8 cellular contexts compared by ENCODE assay signal in genomic region chr10:92573798-92574544, GRCh38. TPM values are rescaled to one million over a fixed set of nuclear protein-coding genes. Genes with fewer than 3 reads are reported as not detected.
DNase-seq lines count a peak whose midpoint lies in the region; ATAC-seq and TF ChIP-seq lines count a peak whose summit lies in the region.

TSS of gene IDE (minus strand) at chr10:92574093. CDS start at chr10:92574019, 74 bp downstream.

- CTCF ChIA-PET in activated CD4-positive, alpha-beta memory T cell treated with anti-CD3 and anti-CD28 coated beads for 36 hours (lab: Charles Lee): interaction anchor here (0.6 to 8.4 kb wide), 18 partner anchors 9 to 284 kb away, joined by 3 to 183 read pairs (median 4); partner anchors contain the start of genes HHEX and KIF11

- no peak for TF ChIP-seq CTCF in lower lobe of right lung (IDR thresholded peaks at IDR 0.05)

- no peaks in the 10 kb centered on the region for H3K9me3 Mint-ChIP-seq in activated CD4-positive, alpha-beta memory T cell treated with anti-CD3 and anti-CD28 coated beads for 36 hours

- peak within 1 kb of the TSS; percentile 56 for H3K4me3 Mint-ChIP-seq in activated CD4-positive, alpha-beta memory T cell treated with anti-CD3 and anti-CD28 coated beads for 36 hours

- DNase-seq in NCI-H69 (lab: John Stamatoyannopoulos, UW): peak; percentile 91
- DNase-seq in activated CD4-positive, alpha-beta memory T cell treated with anti-CD3 and anti-CD28 coated beads for 36 hours: peak; percentile 90
- DNase-seq in lower lobe of right lung: peak; percentile 92
- peak; percentile 58 to 82 (median 69) for DNase-seq in stimulated activated CD4-positive, alpha-beta T cell treated with anti-CD3 and anti-CD28 coated beads, TNF-alpha, amount 100 ng/mL, for 24 hours (ENCODE audit: low read depth in 3 of 3)

- peak within 1 kb of the TSS; percentile 85 for H3K27ac Mint-ChIP-seq in activated CD4-positive, alpha-beta memory T cell treated with anti-CD3 and anti-CD28 coated beads for 36 hours

- H3K4me3 ChIP-seq in BLaER1 (peak within 1 kb of the TSS; percentile 95), duodenal mucosa (ENCODE audit: low read depth in 1 of 2, low read length in 2 of 2) (peak within 1 kb of the TSS; percentile 69 to 92), lower lobe of right lung (peak within 1 kb of the TSS; percentile 97)

- intact Hi-C loops in activated CD4-positive, alpha-beta memory T cell treated with anti-CD3 and anti-CD28 coated beads for 36 hours (cut with micrococcal nuclease): loop anchor here (1.0 to 5.0 kb wide), 5 partner anchors 17 to 777 kb away; partner anchors contain the start of genes CPEB3, MARCHF5 and TNKS2
- intact Hi-C loops in lower lobe of right lung (cut with DNase I): loop anchor here (5.0 kb wide), 1 partner anchor 57 kb away; no protein-coding TSS in a partner anchor

- POLR2A ChIA-PET in activated CD4-positive, alpha-beta memory T cell treated with anti-CD3 and anti-CD28 coated beads for 36 hours (lab: Charles Lee): interaction anchor here (1.0 to 3.4 kb wide), 4 partner anchors 17 to 282 kb away, joined by 5 to 15 read pairs (median 10); no protein-coding TSS in a partner anchor

- H3K27ac ChIP-seq in BLaER1: peak within 1 kb of the TSS; percentile 96
- peak within 1 kb of the TSS; percentile 91 for H3K27ac ChIP-seq in duodenal mucosa (ENCODE audit: low read depth, low read length)
- peak within 1 kb of the TSS; percentile 92 for H3K27ac ChIP-seq in lower lobe of right lung

- peaks cover 39% of the 10 kb centered on the region for H4K20me1 ChIP-seq in BLaER1

- H3K27me3 ChIP-seq in BLaER1: no peaks in the 10 kb centered on the region
- no peaks in the 10 kb centered on the region for H3K27me3 ChIP-seq in duodenal mucosa (ENCODE audit: control insufficient read depth in 1 of 2, insufficient read depth in 2 of 2, low read length in 2 of 2)
- no peaks in the 10 kb centered on the region for H3K27me3 ChIP-seq in lower lobe of right lung (ENCODE audit: low read depth)

- peak within 1 kb of the TSS; percentile 95 for H3K9ac ChIP-seq in BLaER1
- peak within 1 kb of the TSS; percentile 90 to 95 for H3K9ac ChIP-seq in duodenal mucosa (ENCODE audit: low read depth in 1 of 2, low read length in 2 of 2)

- peak; percentile 57 for ATAC-seq in GM19025 (IDR thresholded peaks at IDR 0.05; ENCODE audit: low read depth, unreplicated experiment)
- ATAC-seq in HG03342 (IDR thresholded peaks at IDR 0.05; ENCODE audit: unreplicated experiment): peak; percentile 65
- peak; percentile 97 for ATAC-seq in lower lobe of right lung

- H3K9me3 ChIP-seq in BLaER1: no peaks in the 10 kb centered on the region
- H3K9me3 ChIP-seq in duodenal mucosa (ENCODE audit: control insufficient read depth in 1 of 2, low read length in 2 of 2): no peaks in the 10 kb centered on the region
- no peaks in the 10 kb centered on the region for H3K9me3 ChIP-seq in lower lobe of right lung

- no peaks in the 10 kb centered on the region for H3K27me3 Mint-ChIP-seq in activated CD4-positive, alpha-beta memory T cell treated with anti-CD3 and anti-CD28 coated beads for 36 hours

- peak within 1 kb of the TSS; percentile 93 for H3K4me2 ChIP-seq in BLaER1

- peaks cover 39% of the 10 kb centered on the region for H3K4me1 ChIP-seq in BLaER1
- peaks cover 22% of the 10 kb centered on the region in 2 donors for H3K4me1 ChIP-seq in duodenal mucosa (ENCODE audit: control insufficient read depth in 1 of 2, insufficient read depth in 2 of 2, low read length in 2 of 2)
- peaks cover 28% of the 10 kb centered on the region for H3K4me1 ChIP-seq in lower lobe of right lung

- peaks cover 34% of the 10 kb centered on the region for H3K4me1 Mint-ChIP-seq in activated CD4-positive, alpha-beta memory T cell treated with anti-CD3 and anti-CD28 coated beads for 36 hours (ENCODE audit: low read depth)

- H3K36me3 ChIP-seq in BLaER1 (peaks cover 9% of the 10 kb centered on the region), duodenal mucosa (ENCODE audit: control insufficient read depth in 1 of 2, insufficient read depth in 2 of 2, low read length in 2 of 2) (peaks cover 3 to 5% of the 10 kb centered on the region in 2 donors), lower lobe of right lung (peaks cover 8% of the 10 kb centered on the region)

- peaks cover 2% of the 10 kb centered on the region for H3K36me3 Mint-ChIP-seq in activated CD4-positive, alpha-beta memory T cell treated with anti-CD3 and anti-CD28 coated beads for 36 hours

RNA-seq across cellular contexts. Expression of gene IDE, which starts in this region (rescaled TPM):
- total RNA-seq in activated CD4-positive, alpha-beta memory T cell treated with anti-CD3 and anti-CD28 coated beads for 36 hours: 10 to 100 TPM; 32.3 to 40.1 TPM
- 26.3 TPM for total RNA-seq in lower lobe of right lung

Comparison
In these comparisons a context has a peak if more than half of its experiments do, and no peak if none do; other contexts are left out.
1. Peak in every context shown above with its lines: DNase-seq, ATAC-seq, H3K4me3 ChIP-seq and H3K27ac ChIP-seq.